1 cellular context compared by ENCODE assay signal in genomic region chr3:188542196-188542595, GRCh38.
TF ChIP-seq lines count a peak whose summit lies in the region.

No MANE protein-coding gene starts in this region.

TF ChIP-seq in HepG2, 621 proteins besides CTCF, POLR2A, EP300 and RAD21 (continued from another document and continues in another):
- TF ChIP-seq ZNF646 (CRISPR knock-in tag; IDR thresholded peaks at IDR 0.05) (no peak), ZNF362 (CRISPR knock-in tag; IDR thresholded peaks at IDR 0.05; ENCODE audit: borderline replicate concordance) (no peak), UBTF (CRISPR knock-in tag; IDR thresholded peaks at IDR 0.05) (no peak), SPEN (CRISPR knock-in tag; IDR thresholded peaks at IDR 0.05; ENCODE audit: low read depth) (no peak), NFYB (CRISPR knock-in tag; IDR thresholded peaks at IDR 0.05) (no peak), TAF15 (IDR thresholded peaks at IDR 0.05; ENCODE audit: low read depth, low read length, poor library complexity, severe bottlenecking) (no peak), ZNF264 (CRISPR knock-in tag; IDR thresholded peaks at IDR 0.05) (peak; percentile 29; the same call in 1 of the 2 replicates), ZNF746 (CRISPR knock-in tag; IDR thresholded peaks at IDR 0.05) (no peak), ZNF570 (CRISPR knock-in tag; IDR thresholded peaks at IDR 0.05; ENCODE audit: borderline replicate concordance) (no peak), PPARG (CRISPR knock-in tag; conservative IDR thresholded peaks at IDR 0.05) (peak; percentile 84), ZNF557 (CRISPR knock-in tag; IDR thresholded peaks at IDR 0.05) (no peak), KAT7 (CRISPR knock-in tag; IDR thresholded peaks at IDR 0.05; ENCODE audit: borderline replicate concordance) (no peak; the same call in 1 of the 2 replicates), ZNF629 (CRISPR knock-in tag; conservative IDR thresholded peaks at IDR 0.05) (no peak), AHR (CRISPR knock-in tag; IDR thresholded peaks at IDR 0.05) (no peak), KLF11 (CRISPR knock-in tag; IDR thresholded peaks at IDR 0.05) (0 out of 2 replicates have a peak, but pooled peaks have one; percentile 22), ZNF777 (CRISPR knock-in tag; IDR thresholded peaks at IDR 0.05) (no peak), ZNF275 (CRISPR knock-in tag; IDR thresholded peaks at IDR 0.05; ENCODE audit: borderline replicate concordance) (no peak), ZNF335 (CRISPR knock-in tag; IDR thresholded peaks at IDR 0.05) (peak; percentile 19; the same call in 1 of the 2 replicates), HOXD1 (CRISPR knock-in tag; IDR thresholded peaks at IDR 0.05) (no peak), IRX3 (CRISPR knock-in tag; IDR thresholded peaks at IDR 0.05; ENCODE audit: borderline replicate concordance, low read depth) (no peak), MXI1 (IDR thresholded peaks at IDR 0.05; ENCODE audit: borderline replicate concordance, low read depth, low read length) (no peak), ZKSCAN8 (CRISPR knock-in tag; IDR thresholded peaks at IDR 0.05; ENCODE audit: borderline replicate concordance) (peak; percentile 77; the same call in 1 of the 2 replicates), ZNF350 (CRISPR knock-in tag; IDR thresholded peaks at IDR 0.05; ENCODE audit: borderline replicate concordance, low read depth) (no peak), TP53 (CRISPR knock-in tag; conservative IDR thresholded peaks at IDR 0.05) (no peak), ZNF44 (CRISPR knock-in tag; IDR thresholded peaks at IDR 0.05) (no peak), NCOR1 (IDR thresholded peaks at IDR 0.05; ENCODE audit: borderline replicate concordance, low read length) (no peak), KLF9 (CRISPR knock-in tag; IDR thresholded peaks at IDR 0.05; ENCODE audit: low read depth) (no peak), ZNF572 (CRISPR knock-in tag; IDR thresholded peaks at IDR 0.05) (no peak), ZNF17 (CRISPR knock-in tag; IDR thresholded peaks at IDR 0.05) (no peak), NONO (IDR thresholded peaks at IDR 0.05) (no peak), NONO (CRISPR knock-in tag; conservative IDR thresholded peaks at IDR 0.05) (no peak), PRDM4 (CRISPR knock-in tag; IDR thresholded peaks at IDR 0.05; ENCODE audit: borderline replicate concordance) (no peak), HBP1 (CRISPR knock-in tag; IDR thresholded peaks at IDR 0.05; ENCODE audit: low read depth) (no peak), ZBTB37 (CRISPR knock-in tag; IDR thresholded peaks at IDR 0.05) (no peak), NFE2 (CRISPR knock-in tag; IDR thresholded peaks at IDR 0.05) (no peak), TFAP4 (IDR thresholded peaks at IDR 0.05; ENCODE audit: borderline replicate concordance, low read depth) (peak; percentile 71; the same call in 1 of the 2 replicates), SRY (CRISPR knock-in tag; IDR thresholded peaks at IDR 0.05) (no peak), BRD4 (CRISPR knock-in tag; IDR thresholded peaks at IDR 0.05) (no peak), KLF12 (CRISPR knock-in tag; IDR thresholded peaks at IDR 0.05; ENCODE audit: borderline replicate concordance) (no peak), RAD51 (IDR thresholded peaks at IDR 0.05; ENCODE audit: borderline replicate concordance) (no peak), CHCHD3 (CRISPR knock-in tag; IDR thresholded peaks at IDR 0.05) (no peak), REXO4 (CRISPR knock-in tag; IDR thresholded peaks at IDR 0.05; ENCODE audit: borderline replicate concordance) (no peak), ZNF83 (CRISPR knock-in tag; IDR thresholded peaks at IDR 0.05; ENCODE audit: borderline replicate concordance) (no peak), GATAD2A (CRISPR knock-in tag; IDR thresholded peaks at IDR 0.05) (peak; percentile 93), ATF7-NPFF (CRISPR knock-in tag; IDR thresholded peaks at IDR 0.05; ENCODE audit: low read depth) (no peak), ZBTB33 (CRISPR knock-in tag; IDR thresholded peaks at IDR 0.05) (no peak), FOXM1 (CRISPR knock-in tag; IDR thresholded peaks at IDR 0.05) (no peak), NRL (CRISPR knock-in tag; IDR thresholded peaks at IDR 0.05; ENCODE audit: borderline replicate concordance) (no peak), MXD4 (CRISPR knock-in tag; IDR thresholded peaks at IDR 0.05) (no peak)
